Comparison of ENCODE assay signal across 12 cellular contexts in the genomic region with DNA sequence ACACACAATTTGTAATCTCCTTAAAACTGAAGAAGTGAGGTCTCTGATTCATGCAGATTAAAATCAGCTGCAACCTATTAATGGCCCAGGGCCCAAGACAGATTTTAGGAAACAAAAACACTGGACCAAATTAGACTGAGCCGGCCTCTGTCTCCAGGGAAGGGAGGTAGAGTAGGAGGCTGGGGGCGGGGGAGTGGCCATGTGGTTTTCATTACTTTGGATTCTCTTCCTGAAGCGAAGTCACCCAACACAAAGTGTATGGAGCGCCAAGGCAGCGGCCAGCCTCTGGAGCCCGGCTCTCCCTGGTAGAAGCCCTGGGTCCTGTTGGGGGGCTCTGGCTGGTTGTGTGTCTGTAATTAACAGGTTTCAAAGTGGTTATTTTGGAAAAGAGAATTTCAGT.
DNase-seq lines count a peak whose midpoint lies in the region; ATAC-seq and TF ChIP-seq lines count a peak whose summit lies in the region.
"Had no signal": no experiment of that assay in that cellular context is flagged by ENCODE, and none has a peak within 500 bp of the region (broad histone marks: within the 10 kb centered on the region; RNA-seq: fewer than 3 reads in every experiment).

No MANE protein-coding gene starts in this region.

- H3K4me1 ChIP-seq in heart left ventricle: peaks cover 0 to 64% (median 44%) of the 10 kb centered on the region in 12 donors
- H3K4me1 ChIP-seq in gastrocnemius medialis: peaks cover 14 to 15% of the 10 kb centered on the region in 2 donors
- H3K4me1 ChIP-seq in right lobe of liver: no peaks in the 10 kb centered on the region

- TF ChIP-seq CTCF in VCaP (conservative IDR thresholded peaks at IDR 0.05) (no peak), heart left ventricle (IDR thresholded peaks at IDR 0.05) (no peak), gastrocnemius medialis (IDR thresholded peaks at IDR 0.05 in 4 of 5, conservative IDR thresholded peaks at IDR 0.05 in 1 of 5) (no peak), right lobe of liver (IDR thresholded peaks at IDR 0.05) (no peak)

- TF ChIP-seq POLR2A in heart left ventricle (IDR thresholded peaks at IDR 0.05) (no peak), gastrocnemius medialis (IDR thresholded peaks at IDR 0.05) (no peak), right lobe of liver (IDR thresholded peaks at IDR 0.05) (no peak)

- H3K36me3 ChIP-seq in heart left ventricle: no peaks in the 10 kb centered on the region
- H3K36me3 ChIP-seq in gastrocnemius medialis: no peaks in the 10 kb centered on the region
- no peaks in the 10 kb centered on the region for H3K36me3 ChIP-seq in right lobe of liver

- DNase-seq in AG20443 (ENCODE audit: low spot score) (peak; percentile 82), heart left ventricle (peak; percentile 64 to 76 (median 71)), gastrocnemius medialis (peak in 1 of 2 donors; percentile 24), SW480 (ENCODE audit: low spot score) (no peak), right lobe of liver (no peak), NCI-H146 (lab: John Stamatoyannopoulos, UW) (no peak)
- no peak for DNase-seq in activated effector memory CD4-positive, alpha-beta T cell treated with anti-CD3 and anti-CD28 coated beads, Interleukin-2, amount 50 U/mL, for 16 hours
- DNase-seq: activated CD4-positive, alpha-beta T cell treated with anti-CD3 and anti-CD28 coated beads for 4 hours; activated naive CD8-positive, alpha-beta T cell treated with anti-CD3 and anti-CD28 coated beads, Interleukin-2, amount 50 U/mL, for 24 hours; small intestine had no signal

- H3K27ac ChIP-seq in VCaP (peak overlapping the region; percentile 99; the same call in 1 of the 2 replicates), heart left ventricle (peak overlapping the region in 11 of 12 donors; percentile 23 to 79 (median 49)), gastrocnemius medialis (peak overlapping the region; percentile 8 to 66 (median 52)), right lobe of liver (no peak overlapping the region)

- intact Hi-C loops in heart left ventricle (cut with DNase I): loop anchor here in 2 of 10 donors (5.0 to 10.0 kb wide), 2 partner anchors 108 to 565 kb away; no protein-coding TSS in a partner anchor
- intact Hi-C loops in gastrocnemius medialis (cut with DNase I; ENCODE audit: low total_unique reads): no loop called here
- intact Hi-C loops in right lobe of liver (cut with DNase I): no loop called here

- H3K9me3 ChIP-seq in heart left ventricle: no peaks in the 10 kb centered on the region
- H3K9me3 ChIP-seq in gastrocnemius medialis: no peaks in the 10 kb centered on the region
- H3K9me3 ChIP-seq in right lobe of liver: no peaks in the 10 kb centered on the region

- ATAC-seq in heart left ventricle (peak in 2 of 4 donors; percentile 69 to 77), gastrocnemius medialis (peak; percentile 27 to 39), right lobe of liver (no peak)
- ATAC-seq: activated naive CD8-positive, alpha-beta T cell treated with anti-CD3 and anti-CD28 coated beads, Interleukin-2, amount 50 U/mL, for 24 hours; K562 had no signal

- H3K4me3 ChIP-seq in heart left ventricle: no peak overlapping the region
- no peak overlapping the region for H3K4me3 ChIP-seq in gastrocnemius medialis
- H3K4me3 ChIP-seq in right lobe of liver: no peak overlapping the region
- H3K4me3 ChIP-seq: K562 had no signal

- in situ Hi-C loops in gastrocnemius medialis (cut with MboI; ENCODE audit: low sequenced_read_pairs in 4 of 4): loop anchor here in 1 of 4 donors (25.0 kb wide), 1 partner anchor 573 kb away; no protein-coding TSS in a partner anchor

- H3K27me3 ChIP-seq in heart left ventricle (no peaks in the 10 kb centered on the region), gastrocnemius medialis (no peaks in the 10 kb centered on the region), right lobe of liver (no peaks in the 10 kb centered on the region)

- WGBS in heart left ventricle, 4 donors: 56 to 75% (median 67%) methylated on average over 6 of the region's 6 CpGs
- WGBS in right lobe of liver (ENCODE audit: insufficient coverage, low coverage, low lambda C conversion rate, missing lambda C conversion rate): 96% methylated on average over 3 of the region's 6 CpGs

Comparison
In these comparisons a context has a peak if more than half of its experiments do, and no peak if none do; other contexts are left out.
1. DNase-seq: peak in AG20443 (single experiment) and heart left ventricle (5 of 5); none in SW480 (single experiment), activated effector memory CD4-positive, alpha-beta T cell treated with anti-CD3 and anti-CD28 coated beads, Interleukin-2, amount 50 U/mL, for 16 hours (single experiment), right lobe of liver (0 of 3) and NCI-H146 (single experiment).
2. H3K27ac ChIP-seq: peak in VCaP (single experiment), heart left ventricle (11 of 12) and gastrocnemius medialis (4 of 4); none in right lobe of liver (0 of 3).
3. ATAC-seq: peak in gastrocnemius medialis (2 of 2); none in right lobe of liver (0 of 4).